ENCODE assay signal across 1 cellular context in the genomic region with DNA sequence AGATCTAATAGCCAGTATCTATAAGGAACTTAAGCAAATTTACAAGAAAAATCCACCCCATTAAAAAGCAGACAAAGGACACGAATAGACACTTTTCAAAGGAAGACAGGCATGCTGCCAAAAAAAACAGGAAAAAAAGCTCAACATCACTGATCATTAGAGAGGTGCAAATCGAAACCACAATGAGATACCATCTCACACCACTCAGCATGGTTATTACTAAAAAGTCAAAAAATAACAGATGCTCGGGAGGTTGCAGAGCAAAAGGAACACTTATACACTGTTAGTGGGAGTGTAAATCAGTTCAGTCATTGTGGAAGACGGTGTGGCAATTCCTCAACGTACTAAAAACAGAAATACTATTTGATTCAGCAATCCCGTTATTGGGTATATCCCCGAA.
A peak's percentile ranks its signal among the peaks of the same experiment; 100 is the strongest.
TF ChIP-seq lines count a peak whose summit lies in the region.

No MANE protein-coding gene starts in this region.

TF ChIP-seq in HEK293, 187 proteins besides CTCF, POLR2A, EP300 and RAD21 (continued from another document and continues in another):
- no peak for TF ChIP-seq ZNF148 (tag by site-specific recombination; IDR thresholded peaks at IDR 0.05; ENCODE audit: borderline replicate concordance)
- peak; percentile 67 for TF ChIP-seq ZNF600 (tag by site-specific recombination; IDR thresholded peaks at IDR 0.05)
- no peak for TF ChIP-seq ZNF155 (tag by site-specific recombination; IDR thresholded peaks at IDR 0.05)
- TF ChIP-seq ZNF175 (tag by site-specific recombination; IDR thresholded peaks at IDR 0.05) = no peak
- peak; percentile 71; the same call in 1 of the 2 replicates for TF ChIP-seq ZXDB (tag by site-specific recombination; IDR thresholded peaks at IDR 0.05)
- no peak for TF ChIP-seq ZNF426 (tag by site-specific recombination; IDR thresholded peaks at IDR 0.05)
- no peak for TF ChIP-seq ZNF266 (tag by site-specific recombination; IDR thresholded peaks at IDR 0.05; ENCODE audit: low read depth)
- peak; percentile 93 for TF ChIP-seq ZNF843 (tag by site-specific recombination; IDR thresholded peaks at IDR 0.05)
- TF ChIP-seq ZNF214 (tag by site-specific recombination; IDR thresholded peaks at IDR 0.05; ENCODE audit: borderline replicate concordance) = no peak
- no peak for TF ChIP-seq ZNF785 (tag by site-specific recombination; IDR thresholded peaks at IDR 0.05)
- peak; percentile 90 for TF ChIP-seq HOXD13 (CRISPR knock-in tag; IDR thresholded peaks at IDR 0.05; ENCODE audit: borderline replicate concordance)
- peak; percentile 79 for TF ChIP-seq KLF8 (tag by site-specific recombination; IDR thresholded peaks at IDR 0.05)
- TF ChIP-seq, protein P1, sequence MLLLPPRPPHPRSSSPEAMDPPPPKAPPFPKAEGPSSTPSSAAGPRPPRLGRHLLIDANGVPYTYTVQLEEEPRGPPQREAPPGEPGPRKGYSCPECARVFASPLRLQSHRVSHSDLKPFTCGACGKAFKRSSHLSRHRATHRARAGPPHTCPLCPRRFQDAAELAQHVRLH (tag by site-specific recombination; IDR thresholded peaks at IDR 0.05) = peak; percentile 63; the same call in 1 of the 2 replicates
- TF ChIP-seq ZNF677 (tag by site-specific recombination; IDR thresholded peaks at IDR 0.05) = no peak
- TF ChIP-seq ZNF521 (tag by site-specific recombination; IDR thresholded peaks at IDR 0.05) = no peak
- no peak for TF ChIP-seq ZNF169 (tag by site-specific recombination; IDR thresholded peaks at IDR 0.05)
- TF ChIP-seq ZBTB20 (tag by site-specific recombination; IDR thresholded peaks at IDR 0.05) = peak; percentile 66
- TF ChIP-seq ZNF140 (tag by site-specific recombination; IDR thresholded peaks at IDR 0.05) = no peak
- TF ChIP-seq, protein P2, sequence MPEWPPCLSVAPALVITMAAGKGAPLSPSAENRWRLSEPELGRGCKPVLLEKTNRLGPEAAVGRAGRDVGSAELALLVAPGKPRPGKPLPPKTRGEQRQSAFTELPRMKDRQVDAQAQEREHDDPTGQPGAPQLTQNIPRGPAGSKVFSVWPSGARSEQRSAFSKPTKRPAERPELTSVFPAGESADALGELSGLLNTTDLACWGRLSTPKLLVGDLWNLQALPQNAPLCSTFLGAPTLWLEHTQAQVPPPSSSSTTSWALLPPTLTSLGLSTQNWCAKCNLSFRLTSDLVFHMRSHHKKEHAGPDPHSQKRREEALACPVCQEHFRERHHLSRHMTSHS (tag by site-specific recombination; IDR thresholded peaks at IDR 0.05) = no peak
- TF ChIP-seq ZNF223 (tag by site-specific recombination; IDR thresholded peaks at IDR 0.05) = no peak
- TF ChIP-seq ZNF548 (tag by site-specific recombination; IDR thresholded peaks at IDR 0.05) = no peak
- no peak for TF ChIP-seq ZFP37 (tag by site-specific recombination; IDR thresholded peaks at IDR 0.05)
- no peak for TF ChIP-seq SP3 (tag by site-specific recombination; IDR thresholded peaks at IDR 0.05)
- no peak for TF ChIP-seq ZNF433 (tag by site-specific recombination; IDR thresholded peaks at IDR 0.05; ENCODE audit: low read depth)
- TF ChIP-seq EGR2 (tag by site-specific recombination; IDR thresholded peaks at IDR 0.05; ENCODE audit: low read depth) = no peak
- TF ChIP-seq ZNF530 (tag by site-specific recombination; IDR thresholded peaks at IDR 0.05; ENCODE audit: low read depth) = no peak
- TF ChIP-seq ZNF701 (tag by site-specific recombination; IDR thresholded peaks at IDR 0.05) = no peak
- TF ChIP-seq ZSCAN16 (tag by site-specific recombination; IDR thresholded peaks at IDR 0.05) = no peak
- peak; percentile 25; the same call in 1 of the 2 replicates for TF ChIP-seq ZNF518A (tag by site-specific recombination; conservative IDR thresholded peaks at IDR 0.05; ENCODE audit: low read depth)
- no peak for TF ChIP-seq ZNF311 (tag by site-specific recombination; IDR thresholded peaks at IDR 0.05; ENCODE audit: borderline replicate concordance)
- TF ChIP-seq FEZF1 (tag by site-specific recombination; IDR thresholded peaks at IDR 0.05) = peak; percentile 99
- no peak for TF ChIP-seq ZNF48 (tag by site-specific recombination; IDR thresholded peaks at IDR 0.05)
- TF ChIP-seq ZNF350 (tag by site-specific recombination; IDR thresholded peaks at IDR 0.05) = no peak
- TF ChIP-seq ZNF624 (tag by site-specific recombination; IDR thresholded peaks at IDR 0.05) = no peak
- TF ChIP-seq SP7 (tag by site-specific recombination; IDR thresholded peaks at IDR 0.05) = peak; percentile 93
- no peak for TF ChIP-seq ZNF157 (tag by site-specific recombination; IDR thresholded peaks at IDR 0.05)
- no peak for TF ChIP-seq SP2 (tag by site-specific recombination; IDR thresholded peaks at IDR 0.05)
- no peak for TF ChIP-seq ZBTB10 (tag by site-specific recombination; IDR thresholded peaks at IDR 0.05)
- no peak for TF ChIP-seq KLF1 (tag by site-specific recombination; IDR thresholded peaks at IDR 0.05)
- no peak for TF ChIP-seq PRDM1 (tag by site-specific recombination; IDR thresholded peaks at IDR 0.05)
- TF ChIP-seq ZNF394 (tag by site-specific recombination; IDR thresholded peaks at IDR 0.05; ENCODE audit: borderline replicate concordance) = peak; percentile 46; the same call in 1 of the 2 replicates
- TF ChIP-seq, protein P3, sequence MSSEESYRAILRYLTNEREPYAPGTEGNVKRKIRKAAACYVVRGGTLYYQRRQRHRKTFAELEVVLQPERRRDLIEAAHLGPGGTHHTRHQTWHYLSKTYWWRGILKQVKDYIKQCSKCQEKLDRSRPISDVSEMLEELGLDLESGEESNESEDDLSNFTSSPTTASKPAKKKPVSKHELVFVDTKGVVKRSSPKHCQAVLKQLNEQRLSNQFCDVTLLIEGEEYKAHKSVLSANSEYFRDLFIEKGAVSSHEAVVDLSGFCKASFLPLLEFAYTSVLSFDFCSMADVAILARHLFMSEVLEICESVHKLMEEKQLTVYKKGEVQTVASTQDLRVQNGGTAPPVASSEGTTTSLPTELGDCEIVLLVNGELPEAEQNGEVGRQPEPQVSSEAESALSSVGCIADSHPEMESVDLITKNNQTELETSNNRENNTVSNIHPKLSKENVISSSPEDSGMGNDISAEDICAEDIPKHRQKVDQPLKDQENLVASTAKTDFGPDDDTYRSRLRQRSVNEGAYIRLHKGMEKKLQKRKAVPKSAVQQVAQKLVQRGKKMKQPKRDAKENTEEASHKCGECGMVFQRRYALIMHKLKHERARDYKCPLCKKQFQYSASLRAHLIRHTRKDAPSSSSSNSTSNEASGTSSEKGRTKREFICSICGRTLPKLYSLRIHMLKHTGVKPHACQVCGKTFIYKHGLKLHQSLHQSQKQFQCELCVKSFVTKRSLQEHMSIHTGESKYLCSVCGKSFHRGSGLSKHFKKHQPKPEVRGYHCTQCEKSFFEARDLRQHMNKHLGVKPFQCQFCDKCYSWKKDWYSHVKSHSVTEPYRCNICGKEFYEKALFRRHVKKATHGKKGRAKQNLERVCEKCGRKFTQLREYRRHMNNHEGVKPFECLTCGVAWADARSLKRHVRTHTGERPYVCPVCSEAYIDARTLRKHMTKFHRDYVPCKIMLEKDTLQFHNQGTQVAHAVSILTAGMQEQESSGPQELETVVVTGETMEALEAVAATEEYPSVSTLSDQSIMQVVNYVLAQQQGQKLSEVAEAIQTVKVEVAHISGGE (tag by site-specific recombination; conservative IDR thresholded peaks at IDR 0.05; ENCODE audit: low read depth) = no peak
- peak; percentile 29; the same call in 1 of the 2 replicates for TF ChIP-seq ZNF341 (tag by site-specific recombination; IDR thresholded peaks at IDR 0.05; ENCODE audit: low read depth)
- TF ChIP-seq ZNF529 (tag by site-specific recombination; IDR thresholded peaks at IDR 0.05; ENCODE audit: insufficient replicate concordance) = peak; percentile 49
- TF ChIP-seq ZBTB26 (tag by site-specific recombination; optimal IDR thresholded peaks at IDR 0.05) = no peak
- peak; percentile 78 for TF ChIP-seq ZNF133 (tag by site-specific recombination; IDR thresholded peaks at IDR 0.05)
- TF ChIP-seq ZNF274 (IDR thresholded peaks at IDR 0.05; ENCODE audit: low read length) = no peak
- no peak for TF ChIP-seq ZNF274 (tag by site-specific recombination; IDR thresholded peaks at IDR 0.05; ENCODE audit: borderline replicate concordance)
- 0 out of 2 replicates have a peak, but pooled peaks have one; percentile 45 for TF ChIP-seq BCL11B (tag by site-specific recombination; IDR thresholded peaks at IDR 0.05; ENCODE audit: low read depth)
- TF ChIP-seq ZNF2 (tag by site-specific recombination; IDR thresholded peaks at IDR 0.05) = peak; percentile 54; the same call in 1 of the 2 replicates
- TF ChIP-seq ZNF830 (tag by site-specific recombination; IDR thresholded peaks at IDR 0.05; ENCODE audit: low read depth) = no peak
- no peak for TF ChIP-seq ZNF146 (tag by site-specific recombination; IDR thresholded peaks at IDR 0.05)
